ENCODE assay signal across 27 cellular contexts in genomic region chr15:66362776-66363175, GRCh38.
"Had no signal": no experiment of that assay in that cellular context is flagged by ENCODE, and none has a peak within 500 bp of the region (broad histone marks: within the 10 kb centered on the region; RNA-seq: fewer than 3 reads in every experiment).

No MANE protein-coding gene starts in this region.

- FAIRE-seq: frontal cortex, urothelium cell line had no signal

- H3K36me3 Mint-ChIP-seq: immature natural killer cell; memory B cell; naive B cell; natural killer cell treated with Interleukin-12 subunit alpha and Interleukin-12 subunit beta and Interleukin-15 and Interleukin-18, amount 100 ng/mL, for 72 hours; stimulated activated effector memory CD8-positive, alpha-beta T cell treated with anti-CD3 and anti-CD28 coated beads, Interleukin-12 subunit alpha, Interleukin-12 subunit beta, amount 100 ng/mL, for 72 hours had no signal

- H3K4me1 ChIP-seq: colonic mucosa, lower lobe of right lung, psoas muscle, sigmoid colon, stomach, upper lobe of left lung had no signal

- H3K27ac Mint-ChIP-seq: immature natural killer cell; memory B cell; naive B cell; natural killer cell treated with Interleukin-12 subunit alpha and Interleukin-12 subunit beta and Interleukin-15 and Interleukin-18, amount 100 ng/mL, for 72 hours; stimulated activated effector memory CD8-positive, alpha-beta T cell treated with anti-CD3 and anti-CD28 coated beads, Interleukin-12 subunit alpha, Interleukin-12 subunit beta, amount 100 ng/mL, for 72 hours had no signal

- H3K4me1 Mint-ChIP-seq: immature natural killer cell; neural crest cell; stimulated activated effector memory CD8-positive, alpha-beta T cell treated with anti-CD3 and anti-CD28 coated beads, Interleukin-12 subunit alpha, Interleukin-12 subunit beta, amount 100 ng/mL, for 72 hours had no signal

- H3K9me3 ChIP-seq: colonic mucosa, lower lobe of right lung, mucosa of descending colon, neutrophil, psoas muscle, sigmoid colon, stomach, tibial artery, upper lobe of left lung had no signal

- H3K27me3 Mint-ChIP-seq: memory B cell; naive B cell; natural killer cell treated with Interleukin-12 subunit alpha and Interleukin-12 subunit beta and Interleukin-15 and Interleukin-18, amount 100 ng/mL, for 72 hours had no signal

- H3K4me3 ChIP-seq: colonic mucosa, lower lobe of right lung, mucosa of descending colon, psoas muscle, sigmoid colon, stomach, tibial artery, upper lobe of left lung had no signal

- H3K4me3 Mint-ChIP-seq: immature natural killer cell; memory B cell; natural killer cell treated with Interleukin-12 subunit alpha and Interleukin-12 subunit beta and Interleukin-15 and Interleukin-18, amount 100 ng/mL, for 72 hours; neural crest cell; stimulated activated effector memory CD8-positive, alpha-beta T cell treated with anti-CD3 and anti-CD28 coated beads, Interleukin-12 subunit alpha, Interleukin-12 subunit beta, amount 100 ng/mL, for 72 hours had no signal

- H3K36me3 ChIP-seq: colonic mucosa, lower lobe of right lung, neutrophil, sigmoid colon, stomach, tibial artery, upper lobe of left lung had no signal

- H3K27me3 ChIP-seq: colonic mucosa, neutrophil, sigmoid colon, stomach, tibial artery, upper lobe of left lung had no signal

- ATAC-seq: left ventricle myocardium superior; lower lobe of right lung; mucosa of descending colon; natural killer cell treated with Interleukin-12 subunit alpha and Interleukin-12 subunit beta and Interleukin-15 and Interleukin-18, amount 100 ng/mL, for 72 hours; psoas muscle; right cardiac atrium; stimulated activated effector memory CD8-positive, alpha-beta T cell treated with anti-CD3 and anti-CD28 coated beads, Interleukin-12 subunit alpha, Interleukin-12 subunit beta, amount 100 ng/mL, for 72 hours had no signal

- DNase-seq: colonic mucosa; dermis blood vessel endothelial cell; effector memory CD4-positive, alpha-beta T cell; erythroblast; hypothalamus; immature natural killer cell; islet precursor cell; left ventricle myocardium superior; lower lobe of right lung; mucosa of descending colon; naive B cell; psoas muscle; right cardiac atrium; sigmoid colon; stimulated activated CD4-positive, alpha-beta T cell treated with anti-CD3 and anti-CD28 coated beads, Interleukin-2, amount 100 ng/mL, for 24 hours; stimulated activated CD4-positive, alpha-beta T cell treated with anti-CD3 and anti-CD28 coated beads, Interleukin-4, amount 100 ng/mL, for 24 hours; stimulated activated naive CD4-positive, alpha-beta T cell treated with Interleukin-2 at 50 U/mL for 16 hours; stomach; tibial artery had no signal

- H3K9me3 Mint-ChIP-seq: immature natural killer cell; memory B cell; naive B cell; natural killer cell treated with Interleukin-12 subunit alpha and Interleukin-12 subunit beta and Interleukin-15 and Interleukin-18, amount 100 ng/mL, for 72 hours; neural crest cell; stimulated activated effector memory CD8-positive, alpha-beta T cell treated with anti-CD3 and anti-CD28 coated beads, Interleukin-12 subunit alpha, Interleukin-12 subunit beta, amount 100 ng/mL, for 72 hours had no signal

- H3K27ac ChIP-seq: colonic mucosa, lower lobe of right lung, neutrophil, psoas muscle, sigmoid colon, stomach, tibial artery, upper lobe of left lung had no signal
